Comparison of ENCODE assay signal across 8 cellular contexts in the genomic region with DNA sequence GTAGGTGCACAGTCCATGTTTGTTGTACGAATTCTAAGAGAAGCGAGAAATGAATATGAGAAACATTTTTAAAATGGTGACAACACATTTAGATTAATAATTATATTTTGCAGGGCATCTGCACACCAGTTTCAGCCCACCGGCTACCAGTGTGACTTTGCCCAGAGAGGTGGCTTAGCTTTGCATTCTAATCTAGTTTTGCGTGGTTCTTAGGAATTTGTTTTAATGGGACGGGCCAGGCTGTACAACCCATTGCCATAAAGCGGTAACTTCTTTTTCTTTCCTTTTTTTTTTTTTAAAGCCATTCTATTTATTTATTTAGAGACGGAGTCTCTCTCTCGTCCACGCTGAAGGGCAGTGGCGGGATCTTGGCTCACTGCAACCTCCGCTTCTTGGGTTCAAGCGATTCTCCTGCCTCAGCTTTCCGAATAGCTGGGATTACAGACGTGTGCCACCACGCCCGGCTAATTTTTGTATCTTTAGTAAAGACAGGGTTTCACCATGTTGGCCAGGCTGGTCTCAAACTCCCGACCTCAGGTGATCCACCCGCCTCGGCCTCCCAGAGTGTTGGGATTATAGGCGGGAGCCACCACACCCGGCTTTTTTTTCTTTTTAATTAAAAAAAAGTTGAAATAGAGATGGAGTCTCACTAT. TPM values are rescaled to one million over a fixed set of nuclear protein-coding genes. Genes with fewer than 3 reads are reported as not detected.
DNase-seq lines count a peak whose midpoint lies in the region; ATAC-seq and TF ChIP-seq lines count a peak whose summit lies in the region.

No MANE protein-coding gene starts in this region.

- H3K27ac Mint-ChIP-seq in Calu3 (ENCODE audit: unreplicated experiment): peak overlapping the region; percentile 92

- H2BK120ac ChIP-seq in trophoblast cell (ENCODE audit: insufficient read depth, low read length, poor library complexity): peak overlapping the region; percentile 87

- peaks cover 22% of the 10 kb centered on the region for H3K79me1 ChIP-seq in trophoblast cell (ENCODE audit: low read length)

- no CpG with 5 or more reads among the region's 21 CpGs for WGBS in trophoblast cell (ENCODE audit: extremely low coverage, insufficient coverage, insufficient read length)

- H2AFZ ChIP-seq in fibroblast of lung (ENCODE audit: low read length) (no peak overlapping the region), trophoblast cell (ENCODE audit: insufficient read depth, low read length, poor library complexity) (peak overlapping the region; percentile 68)

- H4K91ac ChIP-seq in trophoblast cell (ENCODE audit: low read depth, low read length): peak overlapping the region; percentile 94

- TF ChIP-seq CTCF in Calu3 (IDR thresholded peaks at IDR 0.05; ENCODE audit: unreplicated experiment) (no peak), fibroblast of lung (conservative IDR thresholded peaks at IDR 0.05 in 1 of 2, IDR thresholded peaks at IDR 0.05 in 1 of 2; ENCODE audit: low read depth in 1 of 2, low read length in 2 of 2) (no peak)

- H3K9me3 ChIP-seq in SJSA1 (replicated peaks): no peaks in the 10 kb centered on the region
- no peaks in the 10 kb centered on the region for H3K9me3 ChIP-seq in fibroblast of lung (ENCODE audit: control insufficient read depth, insufficient read depth, low read depth, low read length)
- H3K9me3 ChIP-seq in trophoblast cell (ENCODE audit: insufficient read depth, low read depth, low read length): no peaks in the 10 kb centered on the region

- peak overlapping the region; percentile 76 for H3K4me3 Mint-ChIP-seq in Calu3 (ENCODE audit: low read depth, unreplicated experiment)

- no TSS peak for BruUV-seq in Calu3 (replicated peaks; lab: Mats Ljungman, UMichigan)

- peak overlapping the region; percentile 57 for H2AK5ac ChIP-seq in trophoblast cell (ENCODE audit: low read length)

- H3K14ac ChIP-seq in trophoblast cell (ENCODE audit: low read length): peak overlapping the region; percentile 99

- no peaks in the 10 kb centered on the region for H3K9me3 Mint-ChIP-seq in Calu3 (ENCODE audit: low read depth, unreplicated experiment)

- H4K20me1 ChIP-seq in fibroblast of lung (ENCODE audit: control insufficient read depth, extremely low read depth, insufficient read depth, low read length): no peaks in the 10 kb centered on the region

- H3K4me1 ChIP-seq in SJSA1 (replicated peaks) (peaks cover 23% of the 10 kb centered on the region), fibroblast of lung (ENCODE audit: control insufficient read depth, extremely low read depth, insufficient read depth, low read length) (peaks cover 8% of the 10 kb centered on the region), trophoblast cell (ENCODE audit: control insufficient read depth in 1 of 2, insufficient read depth in 2 of 2, low read length in 2 of 2) (peaks cover 6 to 11% of the 10 kb centered on the region in 2 experiments)

- H3K18ac ChIP-seq in trophoblast cell (ENCODE audit: low read length): peak overlapping the region; percentile 73

- H4K12ac ChIP-seq in trophoblast cell (ENCODE audit: low read depth, low read length): peak overlapping the region; percentile 71

- H3K9ac ChIP-seq in fibroblast of lung (ENCODE audit: insufficient read depth, low read length) (peak overlapping the region; percentile 90), trophoblast cell (ENCODE audit: low read length) (peak overlapping the region; percentile 95)

- peak overlapping the region; percentile 90 for H3K4ac ChIP-seq in trophoblast cell (ENCODE audit: low read depth, low read length)

- H3K23ac ChIP-seq in trophoblast cell (ENCODE audit: low read length): no peak overlapping the region

- H4K8ac ChIP-seq in trophoblast cell (ENCODE audit: low read depth, low read length): peak overlapping the region; percentile 86

- intact Hi-C loops in Calu3 (cut with micrococcal nuclease; ENCODE audit: unreplicated experiment): loop anchor here (2.0 to 5.0 kb wide), 2 partner anchors 55 to 92 kb away; no protein-coding TSS in a partner anchor

- peak overlapping the region; percentile 75 for H3K4me3 ChIP-seq in SJSA1
- H3K4me3 ChIP-seq in fibroblast of lung (replicated peaks in 1 of 4; ENCODE audit: control extremely low read depth in 1 of 4, insufficient read depth in 1 of 4, low read depth in 3 of 4, low read length in 4 of 4): peak overlapping the region; percentile 74 to 97 (median 78)
- peak overlapping the region; percentile 90 for H3K4me3 ChIP-seq in trophoblast cell (ENCODE audit: low read depth, low read length)

- H3K27me3 Mint-ChIP-seq in Calu3 (ENCODE audit: unreplicated experiment): no peaks in the 10 kb centered on the region

- peaks cover 32% of the 10 kb centered on the region for H3K4me1 Mint-ChIP-seq in Calu3 (ENCODE audit: low read depth, unreplicated experiment)

- H3K4me2 ChIP-seq in fibroblast of lung (ENCODE audit: extremely low read depth, insufficient read depth, low read length): peak overlapping the region; percentile 76
- H3K4me2 ChIP-seq in trophoblast cell (ENCODE audit: low read length): peak overlapping the region; percentile 67

- peaks cover 16% of the 10 kb centered on the region for H3K36me3 Mint-ChIP-seq in Calu3 (ENCODE audit: insufficient read depth, unreplicated experiment)

- peaks cover 34% of the 10 kb centered on the region for H3K36me3 ChIP-seq in SJSA1
- H3K36me3 ChIP-seq in fibroblast of lung (ENCODE audit: control insufficient read depth, insufficient read depth, low read length): peaks cover 2% of the 10 kb centered on the region
- H3K36me3 ChIP-seq in trophoblast cell (ENCODE audit: control insufficient read depth in 1 of 2, insufficient read depth in 2 of 2, low read length in 2 of 2): peaks cover 0 to 9% of the 10 kb centered on the region in 2 experiments

- H3K27ac ChIP-seq in SJSA1 (peak overlapping the region; percentile 92), fibroblast of lung (ENCODE audit: insufficient read depth, low read length) (peak overlapping the region; percentile 92), trophoblast cell (ENCODE audit: low read depth, low read length) (peak overlapping the region; percentile 91)

- ATAC-seq in HG03139 (IDR thresholded peaks at IDR 0.05; ENCODE audit: unreplicated experiment) (no peak), HG03565 (IDR thresholded peaks at IDR 0.05; ENCODE audit: unreplicated experiment) (no peak)

- H3K79me2 ChIP-seq in fibroblast of lung (ENCODE audit: control insufficient read depth, insufficient read depth, low read length) (peaks cover 33% of the 10 kb centered on the region), trophoblast cell (ENCODE audit: control insufficient read depth, insufficient read depth, low read length, poor library complexity) (peaks cover 6% of the 10 kb centered on the region)

- DNase-seq in Calu3: no peak
- no peak for DNase-seq in SJSA1 (ENCODE audit: low read depth in 1 of 2, low spot score in 2 of 2)
- DNase-seq in fibroblast of lung (ENCODE audit: low read depth in 2 of 2): no peak
- no peak for DNase-seq in trophoblast cell
- DNase-seq in NCI-H510A treated with DMSO at 0.1 percent for 48 hours (lab: John Stamatoyannopoulos, UW): no peak
- no peak for DNase-seq in hepatic stellate cell (ENCODE audit: low spot score)

- CTCF ChIA-PET in Calu3 (lab: Charles Lee): interaction anchor here (1.6 kb wide), 1 partner anchor 14 kb away, joined by 3 read pairs; no protein-coding TSS in a partner anchor

- no peaks in the 10 kb centered on the region for H3K27me3 ChIP-seq in SJSA1 (replicated peaks)
- H3K27me3 ChIP-seq in fibroblast of lung (ENCODE audit: control insufficient read depth, insufficient read depth, low read length): no peaks in the 10 kb centered on the region
- H3K27me3 ChIP-seq in trophoblast cell (ENCODE audit: insufficient read depth, low read length): no peaks in the 10 kb centered on the region

- H2BK5ac ChIP-seq in trophoblast cell (ENCODE audit: low read depth, low read length, poor library complexity): peak overlapping the region; percentile 92

- H2BK12ac ChIP-seq in trophoblast cell (ENCODE audit: low read length): peak overlapping the region; percentile 46

RNA-seq across cellular contexts. Expression of a gene that starts 0.8 kb away (rescaled TPM):
- total RNA-seq in Calu3 (2022) (77.0 and 77.2 TPM in 2 replicates), fibroblast of lung (14.4 and 25.8 TPM in 2 replicates)
- 16.2 and 19.6 TPM in 2 replicates for total RNA-seq in SJSA1 (2014; rRNA removed; shearing (Covaris generic))
- 99.9 and 105 TPM in 2 replicates for polyA plus RNA-seq in fibroblast of lung
- polyA plus RNA-seq in fibroblast of lung (2012): 78.4 and 81.3 TPM in 2 replicates
- 63.6 and 78.5 TPM in 2 replicates for polyA minus RNA-seq in fibroblast of lung (ENCODE audit: low replicate concordance)
- polyA plus RNA-seq in trophoblast cell (2013): 61.2 and 63.9 TPM in 2 replicates

RNA-seq across cellular contexts. Expression of a gene that starts 28.7 kb away (rescaled TPM):
- total RNA-seq in Calu3 (2022) (not detected in 2 replicates), fibroblast of lung (not detected in 2 replicates)
- total RNA-seq in SJSA1 (2014; rRNA removed; shearing (Covaris generic)): not detected in 2 replicates
- not detected in 2 replicates for polyA plus RNA-seq in fibroblast of lung
- polyA plus RNA-seq in fibroblast of lung (2012): not detected in 2 replicates
- polyA minus RNA-seq in fibroblast of lung (ENCODE audit: low replicate concordance): not detected in 2 replicates
- 0.11 and 0.19 TPM in 2 replicates for polyA plus RNA-seq in trophoblast cell (2013)

RNA-seq across cellular contexts. Expression of a gene that starts 55.7 kb away (rescaled TPM):
- 185 and 203 TPM in 2 replicates for total RNA-seq in Calu3 (2022)
- 7.6 and 9.4 TPM in 2 replicates for total RNA-seq in SJSA1 (2014; rRNA removed; shearing (Covaris generic))
- total RNA-seq in fibroblast of lung: 12.3 and 20.3 TPM in 2 replicates
- 17.8 and 18.6 TPM in 2 replicates for polyA plus RNA-seq in fibroblast of lung
- polyA plus RNA-seq in fibroblast of lung (2012): 17.6 and 20.6 TPM in 2 replicates
- 75.3 and 83.3 TPM in 2 replicates for polyA minus RNA-seq in fibroblast of lung (ENCODE audit: low replicate concordance)
- 188 and 198 TPM in 2 replicates for polyA plus RNA-seq in trophoblast cell (2013)
